ENCODE assay signal across 21 cellular contexts in the genomic region with DNA sequence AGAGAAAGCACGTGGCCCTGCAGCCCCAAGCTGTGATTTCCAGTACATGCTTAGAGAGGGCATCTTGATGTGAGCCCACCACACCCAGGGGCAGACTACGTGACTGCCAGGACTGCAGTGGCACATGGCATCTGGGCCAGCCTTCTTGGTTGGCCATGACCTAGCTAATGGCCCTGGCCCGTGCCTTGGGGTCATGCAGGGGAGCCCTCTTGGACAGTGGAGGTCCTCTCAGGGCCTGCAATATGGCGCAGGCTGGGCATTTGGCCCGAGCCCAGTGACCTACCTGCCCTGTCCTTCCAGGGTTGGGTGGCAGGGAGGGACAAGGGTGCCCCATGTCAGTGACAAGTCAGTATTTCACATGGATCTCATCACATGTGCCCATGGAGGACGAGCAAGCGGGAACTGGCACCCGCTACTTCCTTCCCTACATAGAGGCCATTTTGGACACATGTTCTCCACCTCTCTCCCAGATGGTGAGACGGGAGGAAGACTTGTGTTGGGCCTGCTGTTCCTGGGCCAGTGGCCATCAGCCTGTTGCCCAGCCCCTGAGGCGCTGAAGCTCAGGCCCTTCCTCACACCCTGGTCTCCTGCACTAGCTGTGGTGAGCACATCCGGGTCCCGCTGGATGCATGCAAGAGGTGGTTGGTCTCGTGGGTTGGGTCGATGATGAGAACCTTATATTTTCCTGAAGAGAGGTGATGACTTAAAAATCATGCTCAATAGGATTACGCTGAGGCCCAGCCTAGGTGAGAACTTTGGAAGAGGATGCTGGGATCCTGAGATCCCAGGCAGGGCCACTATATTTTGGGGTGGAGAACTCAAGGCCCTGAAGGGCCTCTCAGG.
DNase-seq lines count a peak whose midpoint lies in the region; ATAC-seq and TF ChIP-seq lines count a peak whose summit lies in the region.
"Had no signal": no experiment of that assay in that cellular context is flagged by ENCODE, and none has a peak within 500 bp of the region (broad histone marks: within the 10 kb centered on the region; RNA-seq: fewer than 3 reads in every experiment).

No MANE protein-coding gene starts in this region.

- H3K27ac ChIP-seq in coronary artery = no peak overlapping the region
- H3K27ac ChIP-seq in testis = no peak overlapping the region
- H3K27ac ChIP-seq: BLaER1, HL-60, neural progenitor cell had no signal

- H3K27me3 Mint-ChIP-seq in activated CD8-positive, alpha-beta memory T cell treated with anti-CD3 and anti-CD28 coated beads, Interleukin-2, amount 10 ng/mL, durations not matched to agents 7 days and 5 days = no peaks in the 10 kb centered on the region
- H3K27me3 Mint-ChIP-seq: activated CD4-positive, alpha-beta memory T cell treated with anti-CD3 and anti-CD28 coated beads for 36 hours; central memory CD8-positive, alpha-beta T cell; IgD-negative memory B cell; T-cell had no signal

- no peaks in the 10 kb centered on the region for H3K27me3 ChIP-seq in testis
- H3K27me3 ChIP-seq: BLaER1, neural progenitor cell had no signal

- H3K9me3 Mint-ChIP-seq in activated CD8-positive, alpha-beta memory T cell treated with anti-CD3 and anti-CD28 coated beads, Interleukin-2, amount 10 ng/mL, durations not matched to agents 7 days and 5 days (ENCODE audit: low read depth) = peaks cover 6% of the 10 kb centered on the region
- H3K9me3 Mint-ChIP-seq: central memory CD8-positive, alpha-beta T cell had no signal

- H3K27ac Mint-ChIP-seq in activated CD8-positive, alpha-beta memory T cell treated with anti-CD3 and anti-CD28 coated beads, Interleukin-2, amount 10 ng/mL, durations not matched to agents 7 days and 5 days = no peak overlapping the region
- H3K27ac Mint-ChIP-seq: activated CD4-positive, alpha-beta memory T cell treated with anti-CD3 and anti-CD28 coated beads for 36 hours; activated T-helper 2 cell treated with anti-CD3 and anti-CD28 coated beads, Interferon-gamma antibody, Interleukin-2, Interleukin-4, amounts not matched to agents 10 μg/mL and 5 μg/mL and 100 μg/mL, durations not matched to agents 14 hours and 24 hours and 36 hours; IgD-negative memory B cell; mesothelial cell of epicardium; neural progenitor cell; T-cell had no signal

- ATAC-seq in activated CD8-positive, alpha-beta memory T cell treated with anti-CD3 and anti-CD28 coated beads, Interleukin-2, amount 10 ng/mL, durations not matched to agents 7 days and 5 days = no peak
- no peak for ATAC-seq in GM21423 (IDR thresholded peaks at IDR 0.05; ENCODE audit: unreplicated experiment)
- ATAC-seq: T-cell had no signal

- TF ChIP-seq CTCF in coronary artery (IDR thresholded peaks at IDR 0.05) = no peak
- TF ChIP-seq CTCF in testis (IDR thresholded peaks at IDR 0.05) = no peak

- H3K36me3 Mint-ChIP-seq in activated CD8-positive, alpha-beta memory T cell treated with anti-CD3 and anti-CD28 coated beads, Interleukin-2, amount 10 ng/mL, durations not matched to agents 7 days and 5 days = no peaks in the 10 kb centered on the region
- H3K36me3 Mint-ChIP-seq: activated CD4-positive, alpha-beta memory T cell treated with anti-CD3 and anti-CD28 coated beads for 36 hours; IgD-negative memory B cell; mesothelial cell of epicardium; neural progenitor cell; T-cell had no signal

- TF ChIP-seq POLR2A in testis (IDR thresholded peaks at IDR 0.05) = no peak

- CTCF ChIA-PET in activated CD8-positive, alpha-beta memory T cell treated with anti-CD3 and anti-CD28 coated beads, Interleukin-2, amount 10 ng/mL, durations not matched to agents 7 days and 5 days (lab: Charles Lee) = no interaction called here

- H3K4me3 Mint-ChIP-seq in activated CD8-positive, alpha-beta memory T cell treated with anti-CD3 and anti-CD28 coated beads, Interleukin-2, amount 10 ng/mL, durations not matched to agents 7 days and 5 days = no peak overlapping the region
- H3K4me3 Mint-ChIP-seq: activated CD4-positive, alpha-beta memory T cell treated with anti-CD3 and anti-CD28 coated beads for 36 hours; central memory CD8-positive, alpha-beta T cell; mesothelial cell of epicardium; neural progenitor cell; T-cell had no signal

- H3K4me1 Mint-ChIP-seq in activated CD8-positive, alpha-beta memory T cell treated with anti-CD3 and anti-CD28 coated beads, Interleukin-2, amount 10 ng/mL, durations not matched to agents 7 days and 5 days = no peaks in the 10 kb centered on the region
- H3K4me1 Mint-ChIP-seq: central memory CD8-positive, alpha-beta T cell; IgD-negative memory B cell; mesothelial cell of epicardium; neural progenitor cell; T-cell had no signal

- 87% methylated on average over 7 to 15 of the region's 15 CpGs for WGBS in testis, 2 donors

- intact Hi-C loops in testis (cut with DNase I; ENCODE audit: low total_unique reads) = loop anchor here (5.0 kb wide), 1 partner anchor 51 kb away; no protein-coding TSS in a partner anchor

- H3K9me3 ChIP-seq in testis = no peaks in the 10 kb centered on the region

- no peaks in the 10 kb centered on the region for H3K4me1 ChIP-seq in testis
- H3K4me1 ChIP-seq: BLaER1, HAP-1, neural progenitor cell had no signal

- H3K4me3 ChIP-seq in coronary artery = no peak overlapping the region
- no peak overlapping the region for H3K4me3 ChIP-seq in testis
- H3K4me3 ChIP-seq: BLaER1, HAP-1, neural progenitor cell had no signal

- no peaks in the 10 kb centered on the region for H3K36me3 ChIP-seq in testis (ENCODE audit: low read depth, missing control alignments)
- H3K36me3 ChIP-seq: BLaER1, HAP-1, neural progenitor cell had no signal

- DNase-seq in activated CD8-positive, alpha-beta memory T cell treated with anti-CD3 and anti-CD28 coated beads for 24 hours = peak; percentile 32
- DNase-seq in activated CD8-positive, alpha-beta memory T cell treated with anti-CD3 and anti-CD28 coated beads, Interleukin-2, amount 10 ng/mL, durations not matched to agents 7 days and 5 days = no peak
- DNase-seq in coronary artery (ENCODE audit: low spot score) (peak; percentile 52), mesenteric fat pad (ENCODE audit: low spot score) (peak; percentile 60), testis (peak; percentile 10), DMS114 treated with DMSO at 0.1 percent for 48 hours (lab: John Stamatoyannopoulos, UW; ENCODE audit: unreplicated experiment) (no peak), NCI-H187 (lab: John Stamatoyannopoulos, UW) (no peak)
- DNase-seq: 8988T; NCI-H187 treated with DMSO at 0.1 percent for 48 hours; stimulated activated CD4-positive, alpha-beta T cell treated with anti-CD3 and anti-CD28 coated beads, Interleukin-2, amount 100 ng/mL, for 48 hours had no signal

Comparison
In these comparisons a context has a peak if more than half of its experiments do, and no peak if none do; other contexts are left out.
1. DNase-seq: peak in activated CD8-positive, alpha-beta memory T cell treated with anti-CD3 and anti-CD28 coated beads for 24 hours (single experiment), coronary artery (single experiment), mesenteric fat pad (single experiment) and testis (single experiment); none in activated CD8-positive, alpha-beta memory T cell treated with anti-CD3 and anti-CD28 coated beads, Interleukin-2, amount 10 ng/mL, durations not matched to agents 7 days and 5 days (single experiment), DMS114 treated with DMSO at 0.1 percent for 48 hours (single experiment) and NCI-H187 (0 of 2).